9 cellular contexts compared by ENCODE assay signal in genomic region chr1:46183926-46184557, GRCh38. TPM values are rescaled to one million over a fixed set of nuclear protein-coding genes. Genes with fewer than 3 reads are reported as not detected.
A peak's percentile ranks its signal among the peaks of the same experiment; 100 is the strongest.
DNase-seq lines count a peak whose midpoint lies in the region; ATAC-seq and TF ChIP-seq lines count a peak whose summit lies in the region.
"Had no signal": no experiment of that assay in that cellular context is flagged by ENCODE, and none has a peak within 500 bp of the region (broad histone marks: within the 10 kb centered on the region; RNA-seq: fewer than 3 reads in every experiment).

No MANE protein-coding gene starts in this region.

- H3K18ac ChIP-seq in mesendoderm (ENCODE audit: low read length): no peak overlapping the region

- no peak overlapping the region for H2BK15ac ChIP-seq in mesendoderm (replicated peaks; ENCODE audit: low read depth)

- no peak overlapping the region for H3K9ac ChIP-seq in mesendoderm (ENCODE audit: low read length)

- no peak overlapping the region for H3K56ac ChIP-seq in mesendoderm (ENCODE audit: low read length)

- no peaks in the 10 kb centered on the region for H3K27me3 ChIP-seq in sigmoid colon
- H3K27me3 ChIP-seq in mesendoderm (ENCODE audit: insufficient read depth, low read length, poor library complexity): no peaks in the 10 kb centered on the region
- no peaks in the 10 kb centered on the region for H3K27me3 ChIP-seq in HAP-1 (ENCODE audit: low read depth)

- H2BK120ac ChIP-seq in mesendoderm (ENCODE audit: low read depth, low read length): no peak overlapping the region

- intact Hi-C loops in sigmoid colon (cut with DNase I): no loop called here

- H3K36me3 Mint-ChIP-seq in effector memory CD8-positive, alpha-beta T cell (ENCODE audit: insufficient read depth): no peaks in the 10 kb centered on the region

- no peaks in the 10 kb centered on the region for H3K79me2 ChIP-seq in mesendoderm (ENCODE audit: control insufficient read depth, insufficient read depth, low read length)

- ATAC-seq in effector memory CD8-positive, alpha-beta T cell (replicated peaks): peak; percentile 52
- ATAC-seq in HG02678 (IDR thresholded peaks at IDR 0.05; ENCODE audit: unreplicated experiment): no peak

- H3K79me1 ChIP-seq in mesendoderm (ENCODE audit: low read length): no peaks in the 10 kb centered on the region

- TF ChIP-seq CTCF in sigmoid colon (IDR thresholded peaks at IDR 0.05): no peak

- peaks cover 5 to 12% of the 10 kb centered on the region in 2 donors for H3K4me1 Mint-ChIP-seq in effector memory CD8-positive, alpha-beta T cell (ENCODE audit: low read depth in 2 of 2)

- H3K4me1 ChIP-seq in sigmoid colon (peaks cover 0 to 16% (median 5%) of the 10 kb centered on the region in 4 donors), mesendoderm (ENCODE audit: control insufficient read depth, low read depth, low read length) (no peaks in the 10 kb centered on the region), HAP-1 (no peaks in the 10 kb centered on the region)

- TF ChIP-seq POLR2A in sigmoid colon (IDR thresholded peaks at IDR 0.05): no peak

- WGBS in sigmoid colon, 2 donors: 66 to 79% methylated on average over 12 of the region's 12 CpGs
- WGBS in mesendoderm (ENCODE audit: extremely low coverage, insufficient coverage, low lambda C conversion rate): no CpG with 5 or more reads among the region's 12 CpGs

- H4K5ac ChIP-seq in mesendoderm (ENCODE audit: low read length): no peak overlapping the region

- no peak overlapping the region for H3K4ac ChIP-seq in mesendoderm (ENCODE audit: low read depth, low read length)

- peak overlapping the region in 1 of 2 donors; percentile 33 for H3K4me3 Mint-ChIP-seq in effector memory CD8-positive, alpha-beta T cell

- in situ Hi-C loops in KBM-7 (cut with MboI; ENCODE audit: low pct_unique_long_range_greater_than_20kb, low sequenced_read_pairs): loop anchor here (10.0 kb wide), 1 partner anchor 149 kb away; no protein-coding TSS in a partner anchor
- in situ Hi-C loops in HAP-1 (cut with MboI; ENCODE audit: low sequenced_read_pairs): no loop called here

- TF ChIP-seq EP300 in sigmoid colon (IDR thresholded peaks at IDR 0.05): no peak

- H3K27ac ChIP-seq in sigmoid colon (peak overlapping the region; percentile 57 to 66 (median 63)), mesendoderm (ENCODE audit: low read depth, low read length) (no peak overlapping the region)

- H2BK5ac ChIP-seq in mesendoderm (ENCODE audit: low read length): no peak overlapping the region

- H3K4me2 ChIP-seq in mesendoderm (ENCODE audit: low read length): no peak overlapping the region

- DNase-seq in GF-D8 (lab: John Stamatoyannopoulos, UW) (peak; percentile 33), KBM-7 (peak; percentile 41), sigmoid colon (no peak), mesendoderm (no peak), COLO829 (ENCODE audit: low spot score) (no peak), HAP-1 (ENCODE audit: low spot score in 2 of 2) (no peak)
- no peak for DNase-seq in effector memory CD8-positive, alpha-beta T cell
- DNase-seq: NCI-H82 had no signal

- H3K4me3 ChIP-seq in sigmoid colon: no peak overlapping the region
- H3K4me3 ChIP-seq in mesendoderm (ENCODE audit: low read length): no peak overlapping the region
- no peak overlapping the region for H3K4me3 ChIP-seq in HAP-1

- H4K8ac ChIP-seq in mesendoderm (ENCODE audit: low read depth, low read length): no peak overlapping the region

- H3K27ac Mint-ChIP-seq in effector memory CD8-positive, alpha-beta T cell: peak overlapping the region; percentile 53 to 62

- H3K9me3 ChIP-seq in sigmoid colon (no peaks in the 10 kb centered on the region), HAP-1 (no peaks in the 10 kb centered on the region)

- peaks cover 0 to 18% (median 6%) of the 10 kb centered on the region in 4 donors for H3K36me3 ChIP-seq in sigmoid colon
- H3K36me3 ChIP-seq in mesendoderm (ENCODE audit: control insufficient read depth, insufficient read depth, low read length): peaks cover 3% of the 10 kb centered on the region
- no peaks in the 10 kb centered on the region for H3K36me3 ChIP-seq in HAP-1 (replicated peaks)

- no peaks in the 10 kb centered on the region for H3K9me3 Mint-ChIP-seq in effector memory CD8-positive, alpha-beta T cell

- H2AK5ac ChIP-seq in mesendoderm (ENCODE audit: low read length): no peak overlapping the region

- no peak overlapping the region for H3K23ac ChIP-seq in mesendoderm (ENCODE audit: low read length)

- H3K27me3 Mint-ChIP-seq in effector memory CD8-positive, alpha-beta T cell: no peaks in the 10 kb centered on the region

RNA-seq across cellular contexts. Expression of gene P3R3URF, which starts 7.8 kb away (rescaled TPM):
- total RNA-seq in sigmoid colon: not detected
- not detected for polyA plus RNA-seq in sigmoid colon
- polyA plus RNA-seq in mesendoderm (2013, experiment 1 of 2): not detected
- not detected for polyA plus RNA-seq in mesendoderm (2013, experiment 2 of 2)

RNA-seq across cellular contexts. Expression of gene TSPAN1, which starts 9.2 kb away (rescaled TPM):
- total RNA-seq in sigmoid colon: 1 to 10 TPM in 2 of 4 donors, under 1 TPM in 2; 0.95 to 8.9 (median 2.2) TPM
- polyA plus RNA-seq in sigmoid colon: 1,000 to 10,000 TPM in 1 of 3 donors, 100 to 1,000 TPM in 2; 300 to 1,233 (median 443) TPM
- polyA plus RNA-seq in mesendoderm (2013, experiment 1 of 2): not detected
- polyA plus RNA-seq in mesendoderm (2013, experiment 2 of 2): not detected

RNA-seq across cellular contexts. Expression of gene POMGNT1, which starts 14.2 kb away (rescaled TPM):
- total RNA-seq in sigmoid colon: 10 to 100 TPM; 29.9 to 37.4 (median 33.5) TPM
- polyA plus RNA-seq in sigmoid colon: 10 to 100 TPM in 1 of 3 donors, 1 to 10 TPM in 2; 5.5 to 19.8 (median 9.0) TPM
- 38.0 TPM for polyA plus RNA-seq in mesendoderm (2013, experiment 1 of 2)
- polyA plus RNA-seq in mesendoderm (2013, experiment 2 of 2): 38.1 TPM

RNA-seq across cellular contexts. Expression of gene LURAP1, which starts 19.1 kb away (rescaled TPM):
- total RNA-seq in sigmoid colon: 10 to 100 TPM in 1 of 4 donors, 1 to 10 TPM in 3; 3.0 to 10.8 (median 9.2) TPM
- under 1 TPM in 2 of 3 donors, not detected in 1; 0.60 to 0.95 TPM for polyA plus RNA-seq in sigmoid colon
- polyA plus RNA-seq in mesendoderm (2013, experiment 1 of 2): 1.2 TPM
- 1.1 TPM for polyA plus RNA-seq in mesendoderm (2013, experiment 2 of 2)

RNA-seq across cellular contexts. Expression of gene PIK3R3, which starts 51.6 kb away (rescaled TPM):
- total RNA-seq in sigmoid colon: 10 to 100 TPM in 2 of 4 donors, 1 to 10 TPM in 2; 6.2 to 11.6 (median 9.4) TPM
- polyA plus RNA-seq in sigmoid colon: 1 to 10 TPM; 2.4 to 7.0 (median 3.9) TPM
- 6.0 TPM for polyA plus RNA-seq in mesendoderm (2013, experiment 1 of 2)
- polyA plus RNA-seq in mesendoderm (2013, experiment 2 of 2): 6.2 TPM

Comparison
In these comparisons a context has a peak if more than half of its experiments do, and no peak if none do; other contexts are left out.
1. DNase-seq: peak in GF-D8 (single experiment) and KBM-7 (single experiment); none in effector memory CD8-positive, alpha-beta T cell (0 of 3), sigmoid colon (single experiment), mesendoderm (single experiment), COLO829 (single experiment) and HAP-1 (0 of 2).